Comparison of ENCODE assay signal across 10 cellular contexts in the genomic region with DNA sequence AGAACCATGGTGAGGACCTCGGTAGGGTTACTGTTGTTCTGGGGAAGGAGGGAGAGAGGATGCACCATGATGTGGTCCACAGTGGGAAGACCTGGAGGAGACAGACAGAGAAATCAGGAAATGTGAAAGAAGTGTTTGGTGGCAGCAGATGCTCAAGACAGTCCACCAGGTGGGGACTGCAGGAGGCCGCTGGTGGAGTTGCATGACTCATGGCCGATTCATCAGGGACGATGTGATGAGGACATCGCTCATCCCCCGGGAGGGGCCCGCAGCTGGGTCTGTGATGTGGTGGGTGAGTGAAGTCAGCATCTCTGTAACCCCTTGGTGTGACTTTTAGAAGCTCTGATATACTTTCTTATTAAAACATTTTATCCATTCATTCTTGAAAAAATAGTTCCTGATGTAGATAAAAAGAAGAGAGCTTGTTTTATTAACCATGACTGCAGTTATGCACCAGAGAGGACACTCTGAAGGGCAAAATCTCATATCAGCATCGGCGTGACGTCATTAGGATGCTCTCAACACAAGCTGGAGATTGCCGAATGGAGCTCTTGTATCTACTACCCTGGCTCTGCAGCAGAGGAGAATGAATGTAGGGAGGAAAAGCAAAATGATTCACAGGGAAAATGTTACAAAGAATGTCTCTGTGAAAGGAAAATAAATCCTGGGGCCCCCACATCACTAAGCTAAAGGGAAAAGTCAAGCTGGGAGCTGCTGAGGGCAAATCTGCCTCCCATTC.
A peak's percentile ranks its signal among the peaks of the same experiment; 100 is the strongest.
DNase-seq lines count a peak whose midpoint lies in the region; ATAC-seq and TF ChIP-seq lines count a peak whose summit lies in the region.
"Had no signal": no experiment of that assay in that cellular context is flagged by ENCODE, and none has a peak within 500 bp of the region (broad histone marks: within the 10 kb centered on the region; RNA-seq: fewer than 3 reads in every experiment).

No MANE protein-coding gene starts in this region.

- ATAC-seq in HG03432 (IDR thresholded peaks at IDR 0.05; ENCODE audit: unreplicated experiment) (peak; percentile 38), GM21529 (IDR thresholded peaks at IDR 0.05; ENCODE audit: unreplicated experiment) (no peak)
- ATAC-seq: GM12878 had no signal

- H3K9me3 ChIP-seq in A673 (ENCODE audit: low read depth, low read length, poor library complexity, severe bottlenecking): peaks cover 7% of the 10 kb centered on the region
- H3K9me3 ChIP-seq: adrenal gland had no signal

- H3K27ac ChIP-seq in A673 (ENCODE audit: low read depth, low read length, poor library complexity, severe bottlenecking): no peak overlapping the region
- H3K27ac ChIP-seq: adrenal gland had no signal

- CTCF ChIA-PET in A673 (lab: Charles Lee): no interaction called here

- TF ChIP-seq CTCF in A673 (conservative IDR thresholded peaks at IDR 0.05; ENCODE audit: low read depth, low read length): no peak

- H3K27ac Mint-ChIP-seq in stimulated activated naive CD8-positive, alpha-beta T cell treated with anti-CD3 and anti-CD28 coated beads, Interleukin-15, Interleukin-2, amounts not matched to agents 100 ng/mL and 50 ng/mL, for 24 hours: peak overlapping the region; percentile 43

- no peaks in the 10 kb centered on the region for H3K9me3 Mint-ChIP-seq in stimulated activated naive CD8-positive, alpha-beta T cell treated with anti-CD3 and anti-CD28 coated beads, Interleukin-15, Interleukin-2, amounts not matched to agents 100 ng/mL and 50 ng/mL, for 24 hours

- POLR2A ChIA-PET in A673 (lab: Charles Lee; ENCODE audit: low non-redundant PET): no interaction called here

- peak; percentile 58 for DNase-seq in A673 (ENCODE audit: low spot score)
- peak; percentile 44 for DNase-seq in activated T-cell treated with anti-CD3 and anti-CD28 coated beads for 24 hours (ENCODE audit: low read depth)
- peak; percentile 57 for DNase-seq in kidney glomerular epithelial cell (lab: John Stamatoyannopoulos, UW)
- no peak for DNase-seq in NCI-H748 treated with DMSO at 0.1 percent for 48 hours (lab: John Stamatoyannopoulos, UW)
- no peak for DNase-seq in NCI-H1417 (lab: John Stamatoyannopoulos, UW)

- H3K36me3 Mint-ChIP-seq in stimulated activated naive CD8-positive, alpha-beta T cell treated with anti-CD3 and anti-CD28 coated beads, Interleukin-15, Interleukin-2, amounts not matched to agents 100 ng/mL and 50 ng/mL, for 24 hours (ENCODE audit: low read depth): no peaks in the 10 kb centered on the region

- H3K4me1 ChIP-seq in A673 (ENCODE audit: insufficient read depth, low read length, poor library complexity, severe bottlenecking): no peaks in the 10 kb centered on the region
- H3K4me1 ChIP-seq: adrenal gland had no signal

- peaks cover 24% of the 10 kb centered on the region for H3K4me1 Mint-ChIP-seq in stimulated activated naive CD8-positive, alpha-beta T cell treated with anti-CD3 and anti-CD28 coated beads, Interleukin-15, Interleukin-2, amounts not matched to agents 100 ng/mL and 50 ng/mL, for 24 hours (ENCODE audit: low read depth)

- H3K27me3 ChIP-seq in A673 (replicated peaks; ENCODE audit: insufficient read depth, low read depth, low read length, poor library complexity): no peaks in the 10 kb centered on the region
- H3K27me3 ChIP-seq: adrenal gland had no signal

- intact Hi-C loops in A673 (cut with micrococcal nuclease; ENCODE audit: unreplicated experiment): no loop called here

- H3K36me3 ChIP-seq in A673 (ENCODE audit: insufficient read depth, low read length, poor library complexity, severe bottlenecking): no peaks in the 10 kb centered on the region
- H3K36me3 ChIP-seq: adrenal gland had no signal

- H3K4me3 Mint-ChIP-seq in stimulated activated naive CD8-positive, alpha-beta T cell treated with anti-CD3 and anti-CD28 coated beads, Interleukin-15, Interleukin-2, amounts not matched to agents 100 ng/mL and 50 ng/mL, for 24 hours: no peak overlapping the region

- H3K27me3 Mint-ChIP-seq in stimulated activated naive CD8-positive, alpha-beta T cell treated with anti-CD3 and anti-CD28 coated beads, Interleukin-15, Interleukin-2, amounts not matched to agents 100 ng/mL and 50 ng/mL, for 24 hours: no peaks in the 10 kb centered on the region

- H3K4me3 ChIP-seq in A673 (ENCODE audit: low read depth, low read length, poor library complexity, severe bottlenecking): no peak overlapping the region
- H3K4me3 ChIP-seq: adrenal gland, GM12878 had no signal

- BruUV-seq in A673 (replicated peaks; lab: Mats Ljungman, UMichigan): no TSS peak

Comparison
In these comparisons a context has a peak if more than half of its experiments do, and no peak if none do; other contexts are left out.
1. DNase-seq: peak in A673 (single experiment), activated T-cell treated with anti-CD3 and anti-CD28 coated beads for 24 hours (single experiment) and kidney glomerular epithelial cell (single experiment); none in NCI-H748 treated with DMSO at 0.1 percent for 48 hours (single experiment) and NCI-H1417 (0 of 3).